Comparison of ENCODE assay signal across 37 cellular contexts in genomic region chr17:43810823-43811222, GRCh38. TPM values are rescaled to one million over a fixed set of nuclear protein-coding genes. Genes with fewer than 3 reads are reported as not detected.
"Had no signal": no experiment of that assay in that cellular context is flagged by ENCODE, and none has a peak within 500 bp of the region (broad histone marks: within the 10 kb centered on the region; RNA-seq: fewer than 3 reads in every experiment).

No MANE protein-coding gene starts in this region.

- H3K27me3 ChIP-seq: brain microvascular endothelial cell, esophagus squamous epithelium, gastroesophageal sphincter, heart right ventricle had no signal

- H3K4me1 Mint-ChIP-seq: activated CD4-positive, alpha-beta T cell treated with anti-CD3 and anti-CD28 coated beads, Interleukin-2, amount 10 ng/mL, durations not matched to agents 7 days and 5 days; activated T-helper 17 cell treated with anti-CD3 and anti-CD28 coated beads, Interleukin-2, amount 50 U/mL, for 72 hours; central memory CD8-positive, alpha-beta T cell had no signal

- H3K36me3 Mint-ChIP-seq: activated naive CD8-positive, alpha-beta T cell had no signal

- H3K4me3 Mint-ChIP-seq: activated CD4-positive, alpha-beta T cell treated with anti-CD3 and anti-CD28 coated beads, Interleukin-2, amount 10 ng/mL, durations not matched to agents 7 days and 5 days; activated CD8-positive, alpha-beta T cell treated with anti-CD3 and anti-CD28 coated beads for 36 hours; activated naive CD8-positive, alpha-beta T cell; activated T-cell treated with anti-CD3 and anti-CD28 coated beads, Interleukin-2, amount 50 U/mL, for 4 hours; activated T-helper 17 cell treated with anti-CD3 and anti-CD28 coated beads, Interleukin-2, amount 50 U/mL, for 72 hours; central memory CD8-positive, alpha-beta T cell; effector memory CD8-positive, alpha-beta T cell had no signal

- H3K27ac ChIP-seq: brain microvascular endothelial cell, epithelial cell of prostate, esophagus squamous epithelium, gastroesophageal sphincter, heart right ventricle had no signal

- ATAC-seq: activated CD8-positive, alpha-beta T cell treated with anti-CD3 and anti-CD28 coated beads for 36 hours; activated T-cell treated with anti-CD3 and anti-CD28 coated beads, Interleukin-2, amount 50 U/mL, for 4 hours; activated T-helper 17 cell treated with anti-CD3 and anti-CD28 coated beads, Interleukin-2, amount 50 U/mL, for 72 hours; effector memory CD8-positive, alpha-beta T cell; gastroesophageal sphincter; heart right ventricle had no signal

- H3K4me1 ChIP-seq: gastroesophageal sphincter had no signal

- H3K27ac Mint-ChIP-seq: activated CD4-positive, alpha-beta T cell treated with anti-CD3 and anti-CD28 coated beads, Interleukin-2, amount 10 ng/mL, durations not matched to agents 7 days and 5 days; activated CD8-positive, alpha-beta T cell treated with anti-CD3 and anti-CD28 coated beads for 36 hours; activated naive CD8-positive, alpha-beta T cell; activated T-helper 17 cell treated with anti-CD3 and anti-CD28 coated beads, Interleukin-2, amount 50 U/mL, for 72 hours; effector memory CD8-positive, alpha-beta T cell had no signal

- DNase-seq: activated CD4-positive, alpha-beta T cell treated with anti-CD3 and anti-CD28 coated beads for 1 hour; activated CD4-positive, alpha-beta T cell treated with anti-CD3 and anti-CD28 coated beads for 4 hours; activated CD4-positive, alpha-beta T cell treated with anti-CD3 and anti-CD28 coated beads, Interleukin-2, amount 10 ng/mL, durations not matched to agents 7 days and 5 days; activated CD4-positive, alpha-beta T cell treated with anti-CD3 and anti-CD28 coated beads, Interleukin-2, amount 50 U/mL, for 48 hours; activated CD8-positive, alpha-beta memory T cell treated with anti-CD3 and anti-CD28 coated beads for 24 hours; activated CD8-positive, alpha-beta T cell treated with anti-CD3 and anti-CD28 coated beads for 36 hours; activated effector memory CD4-positive, alpha-beta T cell treated with Interleukin-2 at 50 U/mL for 16 hours; activated gamma-delta T cell treated with Interleukin-2 at 50 U/mL for 16 hours; activated naive CD4-positive, alpha-beta T cell treated with anti-CD3 and anti-CD28 coated beads, Interleukin-2, amount 50 U/mL, for 16 hours; activated naive CD4-positive, alpha-beta T cell treated with Interleukin-2 at 50 U/mL for 16 hours; activated T-cell treated with anti-CD3 and anti-CD28 coated beads, Interleukin-2, amount 50 U/mL, for 4 hours; amniotic stem cell; anterior cingulate cortex; brain microvascular endothelial cell; cortex of kidney; dermis blood vessel endothelial cell; effector CD4-positive, alpha-beta T cell; effector memory CD8-positive, alpha-beta T cell; esophagus squamous epithelium; foreskin melanocyte; heart right ventricle; T-helper 2 cell had no signal

- H3K4me3 ChIP-seq: esophagus squamous epithelium, gastroesophageal sphincter, heart right ventricle had no signal

- H3K9me3 Mint-ChIP-seq: activated CD4-positive, alpha-beta T cell treated with anti-CD3 and anti-CD28 coated beads, Interleukin-2, amount 10 ng/mL, durations not matched to agents 7 days and 5 days; activated CD8-positive, alpha-beta T cell treated with anti-CD3 and anti-CD28 coated beads for 36 hours; activated T-cell treated with anti-CD3 and anti-CD28 coated beads, Interleukin-2, amount 50 U/mL, for 4 hours; activated T-helper 17 cell treated with anti-CD3 and anti-CD28 coated beads, Interleukin-2, amount 50 U/mL, for 72 hours; central memory CD8-positive, alpha-beta T cell; effector memory CD8-positive, alpha-beta T cell had no signal

RNA-seq across cellular contexts. Expression of gene MPP3, which starts 22.1 kb away (rescaled TPM):
- total RNA-seq: activated CD4-positive, alpha-beta T cell treated with anti-CD3 and anti-CD28 coated beads, Interleukin-2, amount 10 ng/mL, durations not matched to agents 7 days and 5 days; T-helper 1 cell treated with Interleukin-12 subunit alpha and Interleukin-12 subunit beta and Interleukin-4 antibody, amounts not matched to agents 30 ng/mL and 1 ng/mL, for 36 hours had no signal

RNA-seq across cellular contexts. Expression of gene CFAP97D1, which starts 30.6 kb away (rescaled TPM):
- total RNA-seq: activated CD4-positive, alpha-beta T cell treated with anti-CD3 and anti-CD28 coated beads, Interleukin-2, amount 10 ng/mL, durations not matched to agents 7 days and 5 days; activated T-cell treated with anti-CD3 and anti-CD28 coated beads, Interleukin-2, amount 50 U/mL, for 4 hours; activated T-helper 17 cell treated with anti-CD3 and anti-CD28 coated beads, Interleukin-2, amount 50 U/mL, for 72 hours; bronchial epithelial cell; cardiac septum; cerebellum; dermis blood vessel endothelial cell; fibroblast of villous mesenchyme; glomerular endothelial cell; T-helper 1 cell treated with Interleukin-12 subunit alpha and Interleukin-12 subunit beta and Interleukin-4 antibody, amounts not matched to agents 30 ng/mL and 1 ng/mL, for 36 hours had no signal
- polyA plus RNA-seq: adipose tissue, heart right ventricle had no signal

RNA-seq across cellular contexts. Expression of gene CD300LG, which starts 36.2 kb away (rescaled TPM):
- total RNA-seq: activated CD4-positive, alpha-beta T cell treated with anti-CD3 and anti-CD28 coated beads, Interleukin-2, amount 10 ng/mL, durations not matched to agents 7 days and 5 days; activated CD8-positive, alpha-beta T cell treated with anti-CD3 and anti-CD28 coated beads for 36 hours; activated T-cell treated with anti-CD3 and anti-CD28 coated beads, Interleukin-2, amount 50 U/mL, for 4 hours; activated T-helper 17 cell treated with anti-CD3 and anti-CD28 coated beads, Interleukin-2, amount 50 U/mL, for 72 hours; astrocyte; bronchial epithelial cell; cerebellum; fibroblast of lung; fibroblast of villous mesenchyme; glomerular endothelial cell; T-helper 1 cell treated with Interleukin-12 subunit alpha and Interleukin-12 subunit beta and Interleukin-4 antibody, amounts not matched to agents 30 ng/mL and 1 ng/mL, for 36 hours had no signal
- polyA plus RNA-seq: fibroblast of lung had no signal

RNA-seq across cellular contexts. Expression of gene SOST, which starts 52.2 kb away (rescaled TPM):
- total RNA-seq: activated CD4-positive, alpha-beta T cell treated with anti-CD3 and anti-CD28 coated beads, Interleukin-2, amount 10 ng/mL, durations not matched to agents 7 days and 5 days; activated CD8-positive, alpha-beta T cell treated with anti-CD3 and anti-CD28 coated beads for 36 hours; activated T-cell treated with anti-CD3 and anti-CD28 coated beads, Interleukin-2, amount 50 U/mL, for 4 hours; activated T-helper 17 cell treated with anti-CD3 and anti-CD28 coated beads, Interleukin-2, amount 50 U/mL, for 72 hours; astrocyte; bronchial epithelial cell; cerebellum; dermis blood vessel endothelial cell; fibroblast of lung; fibroblast of villous mesenchyme; glomerular endothelial cell; T-helper 1 cell treated with Interleukin-12 subunit alpha and Interleukin-12 subunit beta and Interleukin-4 antibody, amounts not matched to agents 30 ng/mL and 1 ng/mL, for 36 hours had no signal
- polyA plus RNA-seq: adipose tissue, esophagus, fibroblast of lung had no signal
